ENCODE assay signal across 14 cellular contexts in the genomic region with DNA sequence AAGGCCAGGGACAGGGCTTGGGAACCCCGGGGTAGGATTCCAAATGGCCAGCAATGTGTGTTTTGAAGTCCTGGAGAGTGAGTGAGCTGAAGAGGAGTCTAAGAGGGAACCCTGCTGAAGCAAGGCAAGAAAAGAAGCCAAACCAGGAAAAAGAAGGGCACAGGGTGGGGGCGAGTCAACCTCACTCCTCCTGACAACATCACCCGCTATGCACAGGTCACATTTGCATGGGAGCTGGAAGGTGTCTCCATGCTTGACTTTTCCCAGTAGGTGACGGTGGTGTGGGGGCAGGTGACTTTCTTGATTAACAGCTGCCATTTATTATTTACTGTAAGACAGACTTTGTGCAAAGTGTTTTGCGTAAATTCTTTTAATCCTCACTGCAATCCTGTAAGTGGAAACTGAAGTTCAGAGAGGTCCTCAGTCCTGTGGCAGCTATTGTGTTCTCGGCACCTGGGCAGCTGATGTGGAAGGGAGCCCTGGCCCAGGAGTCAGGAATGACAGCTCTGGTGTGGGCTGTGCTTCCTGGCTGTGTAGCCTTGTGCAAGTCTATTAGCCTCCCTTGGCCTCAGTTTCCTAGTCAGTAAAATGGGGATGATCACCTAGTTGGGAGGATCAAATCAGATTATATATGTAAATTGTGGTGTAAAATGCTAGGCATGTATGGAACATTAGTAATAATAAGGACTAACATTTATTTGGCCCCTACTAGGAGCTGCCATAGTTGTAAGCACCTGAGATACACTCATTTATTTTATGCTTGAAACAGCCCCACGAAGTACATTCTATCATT.
A peak's percentile ranks its signal among the peaks of the same experiment; 100 is the strongest.
DNase-seq lines count a peak whose midpoint lies in the region; ATAC-seq, FAIRE-seq and TF ChIP-seq lines count a peak whose summit lies in the region.
"Had no signal": no experiment of that assay in that cellular context is flagged by ENCODE, and none has a peak within 500 bp of the region (broad histone marks: within the 10 kb centered on the region; RNA-seq: fewer than 3 reads in every experiment).

No MANE protein-coding gene starts in this region.

- H3K36me3 ChIP-seq in IMR-90 (ENCODE audit: control insufficient read depth, insufficient read depth, low read length), result no peaks in the 10 kb centered on the region
- no peaks in the 10 kb centered on the region for H3K36me3 ChIP-seq in astrocyte (ENCODE audit: insufficient read depth, low read length)
- H3K36me3 ChIP-seq: tibial artery had no signal

- H3K4ac ChIP-seq in IMR-90 (ENCODE audit: low read depth, low read length), result peak overlapping the region; percentile 90

- no peaks in the 10 kb centered on the region for H3K9me3 Mint-ChIP-seq in T-helper 2 cell treated with Interferon-gamma antibody and Interleukin-4, amounts not matched to agents 5 μg/mL and 100 μg/mL, for 36 hours
- H3K9me3 Mint-ChIP-seq in astrocyte (ENCODE audit: unreplicated experiment) (no peaks in the 10 kb centered on the region), natural killer cell (no peaks in the 10 kb centered on the region)

- POLR2A ChIA-PET in IMR-90 (lab: Charles Lee; ENCODE audit: unreplicated experiment), result no interaction called here

- TF ChIP-seq POLR2A in IMR-90 (IDR thresholded peaks at IDR 0.05; ENCODE audit: low read depth, low read length), result no peak

- peak overlapping the region; percentile 70 for H3K4me3 Mint-ChIP-seq in T-helper 2 cell treated with Interferon-gamma antibody and Interleukin-4, amounts not matched to agents 5 μg/mL and 100 μg/mL, for 36 hours
- H3K4me3 Mint-ChIP-seq in astrocyte (ENCODE audit: unreplicated experiment) (peak overlapping the region; percentile 14), natural killer cell (peak overlapping the region; percentile 21)

- in situ Hi-C loops in IMR-90 (cut with MboI; ENCODE audit: low sequenced_read_pairs), result no loop called here

- H4K8ac ChIP-seq in IMR-90 (ENCODE audit: low read depth in 2 of 2, low read length in 2 of 2), result peak overlapping the region; percentile 79 to 86; a peak in 3 of 4 replicates

- intact Hi-C loops in IMR-90 (cut with micrococcal nuclease), result no loop called here
- intact Hi-C loops in natural killer cell (cut with micrococcal nuclease), result no loop called here

- H3K56ac ChIP-seq in IMR-90 (ENCODE audit: extremely low read depth, insufficient read depth, low read length), result no peak overlapping the region

- H4K20me1 ChIP-seq in IMR-90 (ENCODE audit: insufficient read depth, low read length) (no peaks in the 10 kb centered on the region), astrocyte (ENCODE audit: insufficient read depth, low read length) (no peaks in the 10 kb centered on the region)

- ATAC-seq in IMR-90 (ENCODE audit: low read depth) (no peak), natural killer cell (no peak), HG02970 (IDR thresholded peaks at IDR 0.05; ENCODE audit: low FRiP score, unreplicated experiment) (no peak)

- peak overlapping the region; percentile 93; the same call in 2 of the 3 replicates for H2BK15ac ChIP-seq in IMR-90 (ENCODE audit: low read depth, low read length)

- H3K23ac ChIP-seq in IMR-90 (ENCODE audit: low read depth, low read length), result peak overlapping the region; percentile 67

- no peak for DNase-seq in T-helper 2 cell treated with Interferon-gamma antibody and Interleukin-4, amounts not matched to agents 5 μg/mL and 100 μg/mL, for 36 hours (ENCODE audit: low spot score)
- DNase-seq in T-helper 2 cell, result no peak
- no peak for DNase-seq in IMR-90
- no peak for DNase-seq in astrocyte (ENCODE audit: low read depth)
- no peak for DNase-seq in natural killer cell
- no peak for DNase-seq in NCI-H2081 treated with DMSO at 0.1 percent for 48 hours (lab: John Stamatoyannopoulos, UW)
- DNase-seq in COR-L47 (lab: John Stamatoyannopoulos, UW), result no peak
- DNase-seq: DMS 273 treated with DMSO at 0.1 percent for 48 hours, NCI-H146, NCI-H524 had no signal

- peak overlapping the region; percentile 28; the same call in 1 of the 2 replicates for H3K18ac ChIP-seq in IMR-90 (ENCODE audit: low read depth, low read length)

- no peak overlapping the region for H3K4me2 ChIP-seq in IMR-90 (ENCODE audit: low read depth, low read length)
- peak overlapping the region; percentile 49 for H3K4me2 ChIP-seq in astrocyte (ENCODE audit: low read length)

- peaks cover 46% of the 10 kb centered on the region for H3K9me1 ChIP-seq in IMR-90 (ENCODE audit: insufficient read depth, low read length)

- H3K4me1 ChIP-seq in IMR-90 (ENCODE audit: control insufficient read depth, insufficient read depth, low read length), result peaks cover 30% of the 10 kb centered on the region
- peaks cover 47% of the 10 kb centered on the region for H3K4me1 ChIP-seq in astrocyte (ENCODE audit: insufficient read depth, low read length)

- H2AFZ ChIP-seq in IMR-90 (replicated peaks; ENCODE audit: low read length, poor library complexity) (peak overlapping the region; percentile 15), astrocyte (ENCODE audit: low read depth, low read length) (no peak overlapping the region)

- H3K79me1 ChIP-seq in IMR-90 (ENCODE audit: low read depth in 1 of 2, low read length in 2 of 2), result peaks cover 8 to 57% of the 10 kb centered on the region in 2 experiments

- H2BK20ac ChIP-seq in IMR-90 (ENCODE audit: low read depth, low read length), result peak overlapping the region; percentile 89

- H3K9me3 ChIP-seq in IMR-90 (ENCODE audit: control insufficient read depth, insufficient read depth, low read length) (no peaks in the 10 kb centered on the region), astrocyte (ENCODE audit: insufficient read depth, low read depth, low read length) (no peaks in the 10 kb centered on the region)
- H3K9me3 ChIP-seq: tibial artery had no signal

- H4K5ac ChIP-seq in IMR-90 (ENCODE audit: low read depth, low read length), result peak overlapping the region; percentile 71; the same call in 1 of the 2 replicates

- peak overlapping the region; percentile 95 for H2BK120ac ChIP-seq in IMR-90 (ENCODE audit: low read depth, low read length)

- H2AK9ac ChIP-seq in IMR-90 (replicated peaks; ENCODE audit: low read depth, low read length, poor library complexity), result peak overlapping the region; percentile 84

- H2BK5ac ChIP-seq in IMR-90 (ENCODE audit: low read depth, low read length, poor library complexity, severe bottlenecking), result peak overlapping the region; percentile 71

- no TSS peak for BruUV-seq in IMR-90 (replicated peaks; lab: Mats Ljungman, UMichigan)

- TF ChIP-seq CTCF in IMR-90 (conservative IDR thresholded peaks at IDR 0.05; ENCODE audit: low read depth, low read length), result no peak
- TF ChIP-seq CTCF in astrocyte (IDR thresholded peaks at IDR 0.05; ENCODE audit: insufficient read depth, low read depth, low read length), result no peak
- TF ChIP-seq CTCF in natural killer cell (IDR thresholded peaks at IDR 0.05), result no peak

- H3K27me3 Mint-ChIP-seq in T-helper 2 cell treated with Interferon-gamma antibody and Interleukin-4, amounts not matched to agents 5 μg/mL and 100 μg/mL, for 36 hours (ENCODE audit: low read depth), result no peaks in the 10 kb centered on the region
- H3K27me3 Mint-ChIP-seq in astrocyte (ENCODE audit: low read depth, unreplicated experiment) (no peaks in the 10 kb centered on the region), natural killer cell (ENCODE audit: low read depth in 2 of 2) (peaks cover 0 to 3% of the 10 kb centered on the region in 2 donors)

- H3K79me2 ChIP-seq in astrocyte (ENCODE audit: insufficient read depth, low read length), result no peaks in the 10 kb centered on the region

- H3K9ac ChIP-seq in IMR-90 (ENCODE audit: low read depth, low read length), result no peak overlapping the region
- peak overlapping the region; percentile 7 for H3K9ac ChIP-seq in astrocyte (ENCODE audit: low read length)

- H3K4me3 ChIP-seq in IMR-90 (ENCODE audit: insufficient read depth, low read depth, low read length) (no peak overlapping the region), astrocyte (ENCODE audit: insufficient read depth, low read depth, low read length) (no peak overlapping the region)
- H3K4me3 ChIP-seq: tibial artery had no signal

- H3K36me3 Mint-ChIP-seq in T-helper 2 cell treated with Interferon-gamma antibody and Interleukin-4, amounts not matched to agents 5 μg/mL and 100 μg/mL, for 36 hours (ENCODE audit: low read depth), result no peaks in the 10 kb centered on the region
- H3K36me3 Mint-ChIP-seq in astrocyte (ENCODE audit: low read depth, unreplicated experiment), result no peaks in the 10 kb centered on the region
- no peaks in the 10 kb centered on the region for H3K36me3 Mint-ChIP-seq in natural killer cell

- peak overlapping the region; percentile 87 for H4K91ac ChIP-seq in IMR-90 (ENCODE audit: insufficient read depth, low read depth, low read length)

- FAIRE-seq in astrocyte (lab: Jason Lieb, UNC), result no peak
- FAIRE-seq: A204.1, bronchial epithelial cell had no signal

- CTCF ChIA-PET in IMR-90 (lab: Yijun Ruan, JAX), result interaction anchor here (0.8 to 1.1 kb wide), 3 partner anchors 11 to 24 kb away, joined by 3 to 4 read pairs (median 3); no protein-coding TSS in a partner anchor

- H3K4me1 Mint-ChIP-seq in T-helper 2 cell treated with Interferon-gamma antibody and Interleukin-4, amounts not matched to agents 5 μg/mL and 100 μg/mL, for 36 hours (ENCODE audit: low read depth), result peaks cover 57% of the 10 kb centered on the region
- H3K4me1 Mint-ChIP-seq in astrocyte (ENCODE audit: low read depth, unreplicated experiment) (peaks cover 34% of the 10 kb centered on the region), natural killer cell (peaks cover 29% of the 10 kb centered on the region in 2 donors)

- no peak for TF ChIP-seq RAD21 in IMR-90 (IDR thresholded peaks at IDR 0.05; ENCODE audit: low read length)

- H3K14ac ChIP-seq in IMR-90 (replicated peaks; ENCODE audit: low read depth, low read length), result peak overlapping the region; percentile 93

- 60% methylated on average over 2 of the region's 7 CpGs; no CpG with 5 or more reads in 1 of the 2 experiments for WGBS in IMR-90 (ENCODE audit: extremely low coverage in 2 of 2, insufficient read length in 1 of 2), 2 experiments

- dilution Hi-C loops in IMR-90 (cut with HindIII; ENCODE audit: low sequenced_read_pairs, unreplicated experiment), result no loop called here

- no peak overlapping the region; the same call in 1 of the 2 replicates for H3K27ac ChIP-seq in IMR-90 (ENCODE audit: insufficient read depth, low read length)
- peak overlapping the region; percentile 54 for H3K27ac ChIP-seq in astrocyte (ENCODE audit: low read depth, low read length)
- H3K27ac ChIP-seq: tibial artery had no signal

- H3K27me3 ChIP-seq in IMR-90 (ENCODE audit: control insufficient read depth, insufficient read depth, low read length) (no peaks in the 10 kb centered on the region), astrocyte (ENCODE audit: insufficient read depth, low read length) (no peaks in the 10 kb centered on the region)
- H3K27me3 ChIP-seq: tibial artery had no signal

- peak overlapping the region; percentile 88 for H2AK5ac ChIP-seq in IMR-90 (ENCODE audit: low read depth, low read length)

- no peak overlapping the region for H3K27ac Mint-ChIP-seq in T-helper 2 cell treated with Interferon-gamma antibody and Interleukin-4, amounts not matched to agents 5 μg/mL and 100 μg/mL, for 36 hours
- H3K27ac Mint-ChIP-seq in astrocyte (ENCODE audit: unreplicated experiment) (peak overlapping the region; percentile 42), natural killer cell (peak overlapping the region in 1 of 2 donors; percentile 33)

TF ChIP-seq in IMR-90, 13 proteins besides CTCF, POLR2A, EP300 and RAD21:
- TF ChIP-seq RCOR1 (IDR thresholded peaks at IDR 0.05; ENCODE audit: insufficient replicate concordance, low read length), result peak; percentile 17
- no peak for TF ChIP-seq RFX5 (IDR thresholded peaks at IDR 0.05; ENCODE audit: low read depth, low read length)

Comparison
In these comparisons a context has a peak if more than half of its experiments do, and no peak if none do; other contexts are left out.
1. H3K4me3 Mint-ChIP-seq: peak in every context shown above with its lines; median percentile 70 in T-helper 2 cell treated with Interferon-gamma antibody and Interleukin-4, amounts not matched to agents 5 μg/mL and 100 μg/mL, for 36 hours; 21 in natural killer cell; 14 in astrocyte.